8 cellular contexts compared by ENCODE assay signal in the genomic region with DNA sequence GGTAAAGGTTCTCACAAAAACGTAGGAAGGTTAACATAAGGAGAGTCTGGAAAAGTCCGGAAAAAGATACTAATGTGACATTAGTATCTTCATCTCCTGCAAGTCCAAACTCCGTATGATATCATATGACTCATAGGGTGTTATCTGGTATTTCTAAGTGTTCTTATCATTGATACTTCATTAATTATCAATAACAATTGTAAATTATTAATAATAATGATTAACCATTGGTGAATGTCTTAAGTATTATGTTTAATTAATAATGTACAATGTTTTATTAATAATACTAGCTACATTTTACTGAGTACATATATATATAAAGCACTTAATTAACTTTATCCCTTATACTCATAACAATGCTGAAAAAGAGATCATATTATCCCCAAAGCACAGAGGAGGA.
"Had no signal": no experiment of that assay in that cellular context is flagged by ENCODE, and none has a peak within 500 bp of the region (broad histone marks: within the 10 kb centered on the region; RNA-seq: fewer than 3 reads in every experiment).

No MANE protein-coding gene starts in this region.

- H2AFZ ChIP-seq: GM23338 had no signal

- FAIRE-seq: H1, H54, HTR-8/SVneo had no signal

- H3K4me3 ChIP-seq: GM23338 had no signal

- DNase-seq: H9, HCEC 1CT, IMR-90, KBM-7 had no signal

- ATAC-seq: GM23338 had no signal

- H3K4me2 ChIP-seq: GM23338 had no signal
